17 cellular contexts compared by ENCODE assay signal in genomic region chr17:63173903-63174302, GRCh38.
"Had no signal": no experiment of that assay in that cellular context is flagged by ENCODE, and none has a peak within 500 bp of the region (broad histone marks: within the 10 kb centered on the region; RNA-seq: fewer than 3 reads in every experiment).

No MANE protein-coding gene starts in this region.

- H3K4me3 ChIP-seq: esophagus muscularis mucosa, heart left ventricle, prostate gland, right lobe of liver, spleen, tibial artery, vagina had no signal

- ATAC-seq: heart left ventricle; natural killer cell treated with Interleukin-12 subunit alpha and Interleukin-12 subunit beta and Interleukin-15 and Interleukin-18, amount 100 ng/mL, for 72 hours; right lobe of liver; stimulated activated memory B cell treated with anti-CD40 and anti-IgM and Interleukin-4, amounts not matched to agents 10 μg/mL and 1 μg/mL and 100 μg/mL, for 72 hours had no signal

- H3K36me3 ChIP-seq: esophagus muscularis mucosa, heart left ventricle, prostate gland, right lobe of liver, spleen, tibial artery, vagina had no signal

- H3K27ac ChIP-seq: esophagus muscularis mucosa, heart left ventricle, prostate gland, right lobe of liver, spleen, tibial artery, vagina had no signal

- DNase-seq: activated B cell treated with CpG ODN at 0.5 μM for 24 hours; activated CD4-positive, alpha-beta T cell treated with anti-CD3 and anti-CD28 coated beads, Interleukin-2, amount 10 ng/mL, durations not matched to agents 7 days and 5 days; activated CD8-positive, alpha-beta memory T cell treated with anti-CD3 and anti-CD28 coated beads for 24 hours; activated naive CD4-positive, alpha-beta T cell treated with anti-CD3 and anti-CD28 coated beads for 36 hours; cortex of kidney; foreskin melanocyte; heart left ventricle; occipital lobe; right lobe of liver; spleen; stimulated activated CD4-positive, alpha-beta T cell treated with anti-CD3 and anti-CD28 coated beads, Interleukin-1b, Interleukin-23, amount 100 ng/mL, for 48 hours; tibial artery had no signal

- H3K4me1 ChIP-seq: heart left ventricle, prostate gland, right lobe of liver, spleen, tibial artery had no signal

- H3K27me3 ChIP-seq: esophagus muscularis mucosa, heart left ventricle, right lobe of liver, spleen, tibial artery, vagina had no signal

- H3K9me3 ChIP-seq: esophagus muscularis mucosa, prostate gland, right lobe of liver, tibial artery, vagina had no signal
